In the genomic region with DNA sequence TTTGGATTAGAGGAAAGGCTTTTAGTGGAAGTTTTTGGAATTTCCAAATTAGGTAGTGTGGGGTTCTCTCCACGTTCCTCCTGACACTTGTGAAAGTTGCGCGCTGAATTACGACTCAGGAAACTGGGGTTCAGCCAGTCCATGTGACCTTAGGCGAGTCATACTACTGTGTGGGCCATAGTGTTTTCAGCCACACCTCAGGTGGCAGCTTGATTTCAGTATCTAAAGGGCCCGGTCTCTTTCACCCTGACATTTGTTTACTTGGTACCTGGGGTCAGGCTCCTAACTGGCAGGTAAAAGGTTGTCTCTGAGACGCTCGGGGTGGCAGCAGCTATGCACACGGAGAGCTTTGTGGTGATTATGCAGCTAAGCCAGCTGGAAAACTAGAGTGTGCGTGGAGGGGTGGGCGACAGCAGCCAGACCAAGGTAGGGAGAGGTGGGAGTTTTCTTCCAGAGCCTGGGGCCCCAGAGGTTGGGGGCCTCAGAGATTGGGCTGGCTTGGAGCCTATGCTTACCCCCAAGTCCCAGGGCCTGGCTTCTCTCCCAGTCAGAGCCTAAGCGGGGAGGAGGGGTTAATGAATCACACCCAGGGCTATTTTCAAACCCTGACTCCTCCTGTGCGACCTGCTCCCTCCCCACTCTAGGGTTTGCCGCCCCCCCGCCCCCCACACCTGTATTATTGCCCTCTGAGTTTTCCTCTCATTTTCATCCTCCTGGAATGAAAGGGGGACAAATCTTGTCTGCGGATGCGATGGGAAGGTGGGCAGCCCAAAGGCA, we compare ENCODE assay signal across 9 cellular contexts. TPM values are rescaled to one million over a fixed set of nuclear protein-coding genes. Genes with fewer than 3 reads are reported as not detected.
DNase-seq lines count a peak whose midpoint lies in the region; ATAC-seq and TF ChIP-seq lines count a peak whose summit lies in the region.
"Had no signal": no experiment of that assay in that cellular context is flagged by ENCODE, and none has a peak within 500 bp of the region (broad histone marks: within the 10 kb centered on the region; RNA-seq: fewer than 3 reads in every experiment).

No MANE protein-coding gene starts in this region.

- intact Hi-C loops in testis (cut with DNase I; ENCODE audit: low total_unique reads): no loop called here

- no peaks in the 10 kb centered on the region for H3K27me3 ChIP-seq in testis

- H3K27ac ChIP-seq in coronary artery (peak overlapping the region; percentile 34 to 78), testis (no peak overlapping the region)
- H3K27ac ChIP-seq: KMS-11 had no signal

- no peaks in the 10 kb centered on the region for H3K36me3 ChIP-seq in testis (ENCODE audit: low read depth, missing control alignments)

- TF ChIP-seq POLR2A in testis (IDR thresholded peaks at IDR 0.05): no peak

- DNase-seq in AG10803 (ENCODE audit: low read depth) (no peak), coronary artery (ENCODE audit: low spot score) (no peak), naive B cell (no peak), NCI-H82 (lab: John Stamatoyannopoulos, UW) (no peak), testis (no peak)

- WGBS in testis, 2 donors: 50 to 60% methylated on average over 6 to 17 of the region's 17 CpGs

- H3K4me3 ChIP-seq in AG10803 (ENCODE audit: low read length) (peak overlapping the region; percentile 62), coronary artery (peak overlapping the region; percentile 75), testis (no peak overlapping the region)

- TF ChIP-seq CTCF in AG10803 (conservative IDR thresholded peaks at IDR 0.05; ENCODE audit: low read length) (no peak), coronary artery (IDR thresholded peaks at IDR 0.05) (no peak), testis (IDR thresholded peaks at IDR 0.05) (no peak)

- no peaks in the 10 kb centered on the region for H3K4me1 ChIP-seq in testis

- peak overlapping the region in 5 of 8 donors; percentile 57 to 74 (median 61) for H3K4me3 Mint-ChIP-seq in naive B cell

- peaks cover 0 to 35% (median 22%) of the 10 kb centered on the region in 3 donors for H3K27me3 Mint-ChIP-seq in naive B cell

- H3K4me1 Mint-ChIP-seq in naive B cell: peaks cover 0 to 7% (median 5%) of the 10 kb centered on the region in 3 donors

- ATAC-seq in HG02798 (IDR thresholded peaks at IDR 0.05; ENCODE audit: poor library complexity, unreplicated experiment): peak; percentile 55
- no peak for ATAC-seq in naive B cell (ENCODE audit: low read depth in 2 of 2)
- ATAC-seq in GM18867 (IDR thresholded peaks at IDR 0.05; ENCODE audit: unreplicated experiment): no peak
- ATAC-seq in HG03280 (IDR thresholded peaks at IDR 0.05; ENCODE audit: unreplicated experiment): no peak

- no peak overlapping the region for H3K27ac Mint-ChIP-seq in naive B cell

- H3K9me3 ChIP-seq in testis: no peaks in the 10 kb centered on the region

- no peaks in the 10 kb centered on the region for H3K36me3 Mint-ChIP-seq in naive B cell

- peaks cover 0 to 2% (median 0%) of the 10 kb centered on the region in 7 donors for H3K9me3 Mint-ChIP-seq in naive B cell

RNA-seq across cellular contexts. Expression of a gene that starts 47.2 kb away (rescaled TPM):
- polyA plus RNA-seq in naive B cell (ENCODE audit: low read depth in 6 of 6): not detected
- total RNA-seq in testis: 1 to 10 TPM; 2.3 to 4.0 TPM
- 3.1 TPM for polyA plus RNA-seq in testis (ENCODE audit: insufficient read depth, low read depth, low replicate concordance)

Comparison
In these comparisons a context has a peak if more than half of its experiments do, and no peak if none do; other contexts are left out.
1. H3K4me3 ChIP-seq: peak in AG10803 (single experiment) and coronary artery (single experiment); none in testis (0 of 2).
2. H3K27ac ChIP-seq: peak in coronary artery (2 of 2); none in testis (0 of 2).